23 cellular contexts compared by ENCODE assay signal in genomic region chr12:64603183-64603841, GRCh38. TPM values are rescaled to one million over a fixed set of nuclear protein-coding genes. Genes with fewer than 3 reads are reported as not detected.
DNase-seq lines count a peak whose midpoint lies in the region; ATAC-seq, FAIRE-seq and TF ChIP-seq lines count a peak whose summit lies in the region.
"Had no signal": no experiment of that assay in that cellular context is flagged by ENCODE, and none has a peak within 500 bp of the region (broad histone marks: within the 10 kb centered on the region; RNA-seq: fewer than 3 reads in every experiment).

No MANE protein-coding gene starts in this region.

- H3K4me3 Mint-ChIP-seq in astrocyte (ENCODE audit: unreplicated experiment): no peak overlapping the region
- H3K4me3 Mint-ChIP-seq: CD4-positive, CD25-positive, alpha-beta regulatory T cell; H9; HFFc6 had no signal

- peaks cover 4% of the 10 kb centered on the region for H3K27me3 Mint-ChIP-seq in astrocyte (ENCODE audit: low read depth, unreplicated experiment)

- no peak overlapping the region for H3K9ac ChIP-seq in astrocyte (ENCODE audit: low read length)
- H3K9ac ChIP-seq: GM23248 had no signal

- no peaks in the 10 kb centered on the region for H3K4me1 ChIP-seq in astrocyte (ENCODE audit: insufficient read depth, low read length)
- peaks cover 28 to 29% of the 10 kb centered on the region in 2 experiments for H3K4me1 ChIP-seq in neutrophil (ENCODE audit: control insufficient read depth in 1 of 2, insufficient read depth in 1 of 2, low read depth in 1 of 2, low read length in 1 of 2)

- H3K9me3 Mint-ChIP-seq in astrocyte (ENCODE audit: unreplicated experiment): no peaks in the 10 kb centered on the region
- H3K9me3 Mint-ChIP-seq: H9, HFFc6 had no signal

- TF ChIP-seq CTCF in C4-2B (conservative IDR thresholded peaks at IDR 0.05) (no peak), LNCaP clone FGC (IDR thresholded peaks at IDR 0.05; ENCODE audit: control insufficient read depth, extremely low read depth, insufficient read depth) (no peak), astrocyte (IDR thresholded peaks at IDR 0.05; ENCODE audit: insufficient read depth, low read depth, low read length) (no peak), neutrophil (IDR thresholded peaks at IDR 0.05) (no peak), WERI-Rb-1 (IDR thresholded peaks at IDR 0.05; ENCODE audit: low read depth, low read length) (no peak)

- H4K20me1 ChIP-seq in astrocyte (ENCODE audit: insufficient read depth, low read length): no peaks in the 10 kb centered on the region

- no peak for ATAC-seq in GM21723 (IDR thresholded peaks at IDR 0.05; ENCODE audit: unreplicated experiment)
- ATAC-seq: Panc1, SK-N-SH treated with all-trans-retinoic acid at 6 μM for 48 hours had no signal

- H3K36me3 ChIP-seq in astrocyte (ENCODE audit: insufficient read depth, low read length) (no peaks in the 10 kb centered on the region), neutrophil (no peaks in the 10 kb centered on the region), WERI-Rb-1 (no peaks in the 10 kb centered on the region)
- H3K36me3 ChIP-seq: BE2C had no signal

- no peaks in the 10 kb centered on the region for H3K79me2 ChIP-seq in astrocyte (ENCODE audit: insufficient read depth, low read length)

- H3K9me3 ChIP-seq in astrocyte (ENCODE audit: insufficient read depth, low read depth, low read length) (no peaks in the 10 kb centered on the region), neutrophil (no peaks in the 10 kb centered on the region), WERI-Rb-1 (ENCODE audit: severe bottlenecking) (no peaks in the 10 kb centered on the region)
- H3K9me3 ChIP-seq: BE2C had no signal

- no peak overlapping the region for H3K4me3 ChIP-seq in LNCaP clone FGC (ENCODE audit: low read depth, low read length)
- H3K4me3 ChIP-seq in astrocyte (ENCODE audit: insufficient read depth, low read depth, low read length): no peak overlapping the region
- H3K4me3 ChIP-seq in neutrophil (ENCODE audit: low read depth in 1 of 2, low read length in 1 of 2): no peak overlapping the region
- no peak overlapping the region for H3K4me3 ChIP-seq in WERI-Rb-1 (ENCODE audit: low read depth, low read length)
- H3K4me3 ChIP-seq: GM23248 had no signal

- H3K36me3 Mint-ChIP-seq in astrocyte (ENCODE audit: low read depth, unreplicated experiment): no peaks in the 10 kb centered on the region
- H3K36me3 Mint-ChIP-seq: CD4-positive, CD25-positive, alpha-beta regulatory T cell had no signal

- H3K4me2 ChIP-seq in astrocyte (ENCODE audit: low read length): no peak overlapping the region

- H3K27me3 ChIP-seq in astrocyte (ENCODE audit: insufficient read depth, low read length): no peaks in the 10 kb centered on the region
- H3K27me3 ChIP-seq in neutrophil: no peaks in the 10 kb centered on the region
- no peaks in the 10 kb centered on the region for H3K27me3 ChIP-seq in WERI-Rb-1 (ENCODE audit: insufficient read depth, low read depth, severe bottlenecking)
- H3K27me3 ChIP-seq: BE2C had no signal

- peak; percentile 78 for DNase-seq in LNCaP clone FGC (ENCODE audit: low read depth)
- DNase-seq in astrocyte (ENCODE audit: low read depth): no peak
- DNase-seq in SK-N-DZ (ENCODE audit: low spot score): no peak
- no peak for DNase-seq in WERI-Rb-1
- DNase-seq: BE2C; CD4-positive, CD25-positive, alpha-beta regulatory T cell; COR-L47; DMS79; GM23248; H9; HFFc6; MM.1S; NCI-H1105; NCI-H146; NCI-H2029 treated with DMSO at 0.1 percent for 48 hours; NCI-H524 treated with DMSO at 0.1 percent for 48 hours; NK-92 treated with Interleukin-12 subunit alpha and Interleukin-12 subunit beta, amount 100 ng/mL, for 24 hours; SIG-M5 had no signal

- FAIRE-seq in astrocyte (lab: Jason Lieb, UNC): peak; percentile 17

- peak overlapping the region; percentile 98 for H3K27ac ChIP-seq in C4-2B
- no peak overlapping the region for H3K27ac ChIP-seq in astrocyte (ENCODE audit: low read depth, low read length)
- H3K27ac ChIP-seq in neutrophil: peak overlapping the region; percentile 43
- no peak overlapping the region for H3K27ac ChIP-seq in WERI-Rb-1
- H3K27ac ChIP-seq: GM23248 had no signal

- no peak overlapping the region for H2AFZ ChIP-seq in astrocyte (ENCODE audit: low read depth, low read length)
- H2AFZ ChIP-seq: GM23248 had no signal

- H3K4me1 Mint-ChIP-seq in astrocyte (ENCODE audit: low read depth, unreplicated experiment): no peaks in the 10 kb centered on the region

- no peak overlapping the region for H3K27ac Mint-ChIP-seq in astrocyte (ENCODE audit: unreplicated experiment)
- H3K27ac Mint-ChIP-seq: CD4-positive, CD25-positive, alpha-beta regulatory T cell; H9; HFFc6 had no signal

RNA-seq across cellular contexts. Expression of gene RASSF3, which starts 7.0 kb away (rescaled TPM):
- 16.4 and 18.3 TPM in 2 replicates for total RNA-seq in astrocyte
- 6.0 and 8.5 TPM in 2 replicates for polyA plus RNA-seq in SK-N-DZ (2014; cell fraction: cytosol; rRNA removed)
- polyA plus RNA-seq in SK-N-DZ (2014; cell fraction: nucleus; rRNA removed): 4.2 and 6.1 TPM in 2 replicates

Comparison
In these comparisons a context has a peak if more than half of its experiments do, and no peak if none do; other contexts are left out.
1. H3K27ac ChIP-seq: peak in C4-2B (single experiment) and neutrophil (single experiment); none in astrocyte (single experiment) and WERI-Rb-1 (single experiment).